ENCODE assay signal across 1 cellular context in genomic region chr1:10456661-10457060, GRCh38.
TF ChIP-seq lines count a peak whose summit lies in the region.

No MANE protein-coding gene starts in this region.

TF ChIP-seq in HepG2, 621 proteins besides CTCF, POLR2A, EP300 and RAD21:
- no peak for TF ChIP-seq SP5 (CRISPR knock-in tag; IDR thresholded peaks at IDR 0.05; ENCODE audit: borderline replicate concordance, low read depth)
- TF ChIP-seq SIX1 (CRISPR knock-in tag; IDR thresholded peaks at IDR 0.05; ENCODE audit: borderline replicate concordance): no peak
- no peak for TF ChIP-seq ZFP36L1 (CRISPR knock-in tag; IDR thresholded peaks at IDR 0.05)
- TF ChIP-seq DRAP1 (CRISPR knock-in tag; IDR thresholded peaks at IDR 0.05): no peak
- no peak for TF ChIP-seq MIER2 (CRISPR knock-in tag; IDR thresholded peaks at IDR 0.05)
- no peak for TF ChIP-seq MXD4 (CRISPR knock-in tag; IDR thresholded peaks at IDR 0.05)
- TF ChIP-seq, protein P1, sequence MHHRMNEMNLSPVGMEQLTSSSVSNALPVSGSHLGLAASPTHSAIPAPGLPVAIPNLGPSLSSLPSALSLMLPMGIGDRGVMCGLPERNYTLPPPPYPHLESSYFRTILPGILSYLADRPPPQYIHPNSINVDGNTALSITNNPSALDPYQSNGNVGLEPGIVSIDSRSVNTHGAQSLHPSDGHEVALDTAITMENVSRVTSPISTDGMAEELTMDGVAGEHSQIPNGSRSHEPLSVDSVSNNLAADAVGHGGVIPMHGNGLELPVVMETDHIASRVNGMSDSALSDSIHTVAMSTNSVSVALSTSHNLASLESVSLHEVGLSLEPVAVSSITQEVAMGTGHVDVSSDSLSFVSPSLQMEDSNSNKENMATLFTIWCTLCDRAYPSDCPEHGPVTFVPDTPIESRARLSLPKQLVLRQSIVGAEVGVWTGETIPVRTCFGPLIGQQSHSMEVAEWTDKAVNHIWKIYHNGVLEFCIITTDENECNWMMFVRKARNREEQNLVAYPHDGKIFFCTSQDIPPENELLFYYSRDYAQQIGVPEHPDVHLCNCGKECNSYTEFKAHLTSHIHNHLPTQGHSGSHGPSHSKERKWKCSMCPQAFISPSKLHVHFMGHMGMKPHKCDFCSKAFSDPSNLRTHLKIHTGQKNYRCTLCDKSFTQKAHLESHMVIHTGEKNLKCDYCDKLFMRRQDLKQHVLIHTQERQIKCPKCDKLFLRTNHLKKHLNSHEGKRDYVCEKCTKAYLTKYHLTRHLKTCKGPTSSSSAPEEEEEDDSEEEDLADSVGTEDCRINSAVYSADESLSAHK (CRISPR knock-in tag; IDR thresholded peaks at IDR 0.05; ENCODE audit: borderline replicate concordance): no peak
- TF ChIP-seq MTA1 (CRISPR knock-in tag; IDR thresholded peaks at IDR 0.05; ENCODE audit: borderline replicate concordance): no peak
- no peak for TF ChIP-seq ZSCAN22 (CRISPR knock-in tag; IDR thresholded peaks at IDR 0.05)
- TF ChIP-seq RFXANK (CRISPR knock-in tag; IDR thresholded peaks at IDR 0.05): no peak
- no peak for TF ChIP-seq IRF2 (CRISPR knock-in tag; IDR thresholded peaks at IDR 0.05)
- TF ChIP-seq GLI4 (CRISPR knock-in tag; IDR thresholded peaks at IDR 0.05; ENCODE audit: borderline replicate concordance): no peak
- TF ChIP-seq ZNF101 (CRISPR knock-in tag; IDR thresholded peaks at IDR 0.05; ENCODE audit: borderline replicate concordance, low read depth): no peak
- TF ChIP-seq ZMAT3 (CRISPR knock-in tag; conservative IDR thresholded peaks at IDR 0.05): no peak
- TF ChIP-seq FOXK2 (IDR thresholded peaks at IDR 0.05): no peak
- TF ChIP-seq THRA (CRISPR knock-in tag; IDR thresholded peaks at IDR 0.05; ENCODE audit: borderline replicate concordance): no peak
